In the genomic region with DNA sequence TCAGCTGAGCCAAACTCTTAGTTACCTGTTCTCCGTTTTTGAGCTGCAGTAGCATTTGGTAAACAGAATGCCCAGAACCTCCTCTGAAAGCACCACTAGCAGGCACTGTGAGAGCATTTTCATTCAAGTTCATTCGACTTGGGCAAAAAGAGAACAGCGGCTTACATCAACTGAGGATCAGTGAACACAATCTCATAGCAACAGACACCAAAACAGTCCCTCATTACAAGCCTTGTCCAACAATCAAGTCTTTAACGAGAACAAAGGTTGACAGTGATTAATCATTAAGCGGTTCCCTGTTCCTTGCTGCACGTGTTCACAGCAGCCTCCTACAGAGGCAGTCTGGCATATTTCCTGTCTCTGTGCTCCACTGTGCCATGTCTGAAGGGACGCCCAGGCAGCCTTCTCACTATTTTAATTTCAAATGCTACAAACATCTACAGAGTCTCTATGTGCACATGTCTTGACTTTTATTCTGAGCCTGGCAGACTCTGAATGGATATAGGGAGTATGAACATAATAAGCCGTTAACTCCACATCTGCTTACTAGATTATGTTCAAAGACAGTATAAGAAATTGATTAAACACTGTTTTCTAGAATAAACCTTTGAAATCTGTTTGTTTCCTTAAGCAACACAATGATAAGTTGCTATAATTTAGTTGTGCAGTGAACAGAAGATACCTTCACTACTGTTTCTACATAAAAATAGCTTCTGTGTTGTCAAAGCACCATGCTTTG, we compare ENCODE assay signal across 8 cellular contexts.
DNase-seq lines count a peak whose midpoint lies in the region; ATAC-seq and TF ChIP-seq lines count a peak whose summit lies in the region.

No MANE protein-coding gene starts in this region.

- H3K4me1 Mint-ChIP-seq in activated naive CD4-positive, alpha-beta T cell treated with anti-CD3 and anti-CD28 coated beads, Interleukin-2, amount 10 ng/mL, durations not matched to agents 7 days and 5 days: peaks cover 59% of the 10 kb centered on the region

- H3K9me3 Mint-ChIP-seq in activated naive CD4-positive, alpha-beta T cell treated with anti-CD3 and anti-CD28 coated beads, Interleukin-2, amount 10 ng/mL, durations not matched to agents 7 days and 5 days: no peaks in the 10 kb centered on the region

- CTCF ChIA-PET in activated naive CD4-positive, alpha-beta T cell treated with anti-CD3 and anti-CD28 coated beads, Interleukin-2, amount 10 ng/mL, durations not matched to agents 7 days and 5 days (lab: Charles Lee): interaction anchor here (0.8 to 6.2 kb wide), 9 partner anchors 40 to 382 kb away, joined by 3 to 77 read pairs (median 4); a partner anchor contains a TSS

- H3K27me3 ChIP-seq in BLaER1: no peaks in the 10 kb centered on the region
- no peaks in the 10 kb centered on the region for H3K27me3 ChIP-seq in OCI-LY3 (ENCODE audit: low read depth, low read length)

- no peaks in the 10 kb centered on the region for H3K9me3 ChIP-seq in BLaER1
- no peaks in the 10 kb centered on the region for H3K9me3 ChIP-seq in OCI-LY3 (ENCODE audit: insufficient read depth, low read length)

- H4K20me1 ChIP-seq in BLaER1 (no peaks in the 10 kb centered on the region), OCI-LY3 (ENCODE audit: insufficient read depth, low read length) (no peaks in the 10 kb centered on the region)

- peak; percentile 61 for TF ChIP-seq CTCF in OCI-LY3 (IDR thresholded peaks at IDR 0.05; ENCODE audit: low read depth, low read length)

- H3K27ac ChIP-seq in BLaER1: peak overlapping the region; percentile 65
- H3K27ac ChIP-seq in OCI-LY3 (ENCODE audit: low read length): no peak overlapping the region

- peak; percentile 93 for ATAC-seq in GM18909 (IDR thresholded peaks at IDR 0.05; ENCODE audit: poor library complexity, unreplicated experiment)
- ATAC-seq in HG03135 (IDR thresholded peaks at IDR 0.05; ENCODE audit: unreplicated experiment): peak; percentile 92

- H3K4me3 ChIP-seq in BLaER1 (no peak overlapping the region), OCI-LY3 (ENCODE audit: low read length) (peak overlapping the region; percentile 70)

- no peak overlapping the region; the same call in 1 of the 2 replicates for H3K9ac ChIP-seq in BLaER1
- H3K9ac ChIP-seq in OCI-LY3 (ENCODE audit: low read length): peak overlapping the region; percentile 43; the same call in 1 of the 2 replicates

- H3K4me1 ChIP-seq in BLaER1: peaks cover 51% of the 10 kb centered on the region
- peaks cover 14% of the 10 kb centered on the region for H3K4me1 ChIP-seq in OCI-LY3 (ENCODE audit: low read length)

- peak overlapping the region; percentile 78 for H3K27ac Mint-ChIP-seq in activated naive CD4-positive, alpha-beta T cell treated with anti-CD3 and anti-CD28 coated beads, Interleukin-2, amount 10 ng/mL, durations not matched to agents 7 days and 5 days

- intact Hi-C loops in posterior cingulate gyrus (cut with DNase I): loop anchor here (1.0 kb wide), 1 partner anchor 331 kb away; a partner anchor contains a TSS

- peaks cover 11% of the 10 kb centered on the region for H3K36me3 Mint-ChIP-seq in activated naive CD4-positive, alpha-beta T cell treated with anti-CD3 and anti-CD28 coated beads, Interleukin-2, amount 10 ng/mL, durations not matched to agents 7 days and 5 days

- peak overlapping the region; percentile 16; the same call in 1 of the 2 replicates for H2AFZ ChIP-seq in OCI-LY3 (ENCODE audit: low read depth, low read length)

- H3K4me2 ChIP-seq in BLaER1: peak overlapping the region; percentile 79
- peak overlapping the region; percentile 89 for H3K4me2 ChIP-seq in OCI-LY3 (ENCODE audit: low read length)

- DNase-seq in activated naive CD4-positive, alpha-beta T cell treated with anti-CD3 and anti-CD28 coated beads, Interleukin-2, amount 10 ng/mL, durations not matched to agents 7 days and 5 days: peak; percentile 54
- peak; percentile 75 for DNase-seq in glomerular endothelial cell (ENCODE audit: extremely low read depth, low read depth, low spot score)
- DNase-seq in posterior cingulate gyrus: peak in 9 of 10 donors; percentile 25 to 89 (median 51)
- no peak for DNase-seq in NCI-H1092 (lab: John Stamatoyannopoulos, UW)

- H3K79me2 ChIP-seq in OCI-LY3 (ENCODE audit: low read length): no peaks in the 10 kb centered on the region

- H3K4me3 Mint-ChIP-seq in activated naive CD4-positive, alpha-beta T cell treated with anti-CD3 and anti-CD28 coated beads, Interleukin-2, amount 10 ng/mL, durations not matched to agents 7 days and 5 days: no peak overlapping the region

- H3K27me3 Mint-ChIP-seq in activated naive CD4-positive, alpha-beta T cell treated with anti-CD3 and anti-CD28 coated beads, Interleukin-2, amount 10 ng/mL, durations not matched to agents 7 days and 5 days: no peaks in the 10 kb centered on the region

- H3K36me3 ChIP-seq in BLaER1: no peaks in the 10 kb centered on the region
- no peaks in the 10 kb centered on the region for H3K36me3 ChIP-seq in OCI-LY3 (replicated peaks; ENCODE audit: low read depth, low read length)
